In the genomic region with DNA sequence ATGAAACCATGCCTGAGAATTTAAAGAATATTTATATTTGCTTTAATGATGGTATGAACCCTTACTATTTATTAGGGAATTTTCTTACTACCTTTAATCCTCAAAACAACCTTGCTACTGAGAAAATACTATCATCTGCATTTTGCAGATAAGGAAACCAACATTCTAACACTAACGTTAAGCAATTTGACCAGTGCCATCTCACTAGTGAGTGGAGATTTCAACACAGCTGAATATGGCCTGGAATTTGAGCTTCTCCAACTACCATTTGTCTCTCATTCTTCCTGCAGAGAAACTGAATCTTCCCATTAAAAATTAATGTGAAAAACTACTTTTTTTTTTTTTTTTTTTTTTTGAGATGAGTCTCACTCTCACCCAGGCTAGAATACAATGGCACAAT, we compare ENCODE assay signal across 33 cellular contexts.
"Had no signal": no experiment of that assay in that cellular context is flagged by ENCODE, and none has a peak within 500 bp of the region (broad histone marks: within the 10 kb centered on the region; RNA-seq: fewer than 3 reads in every experiment).

No MANE protein-coding gene starts in this region.

- DNase-seq: Karpas-422, Kasumi-1, KG1, MM.1S, MV-4-11, NCI-H1048, NCI-H1092, NCI-H1092 treated with DMSO at 0.1 percent for 48 hours, NCI-H1105, NCI-H1105 treated with DMSO at 0.1 percent for 48 hours, NCI-H1417, NCI-H1417 treated with DMSO at 0.1 percent for 48 hours, NCI-H1436, NCI-H1436 treated with DMSO at 0.1 percent for 48 hours, NCI-H146, NCI-H1694, NCI-H1694 treated with DMSO at 0.1 percent for 48 hours, NCI-H187, NCI-H187 treated with DMSO at 0.1 percent for 48 hours, NCI-H1930, NCI-H2029, NCI-H2029 treated with DMSO at 0.1 percent for 48 hours, NCI-H2081, NCI-H2081 treated with DMSO at 0.1 percent for 48 hours, NCI-H2107, NCI-H2171, NCI-H2171 treated with DMSO at 0.1 percent for 48 hours, NCI-H2227 treated with DMSO at 0.1 percent for 48 hours, NCI-H345, NCI-H446, NCI-H446 treated with DMSO at 0.1 percent for 48 hours, NCI-H510A, NCI-H510A treated with DMSO at 0.1 percent for 48 hours had no signal
